18 cellular contexts compared by ENCODE assay signal in genomic region chr9:84804948-84805694, GRCh38.
DNase-seq lines count a peak whose midpoint lies in the region; ATAC-seq and TF ChIP-seq lines count a peak whose summit lies in the region.
"Had no signal": no experiment of that assay in that cellular context is flagged by ENCODE, and none has a peak within 500 bp of the region (broad histone marks: within the 10 kb centered on the region; RNA-seq: fewer than 3 reads in every experiment).

No MANE protein-coding gene starts in this region.

- no peaks in the 10 kb centered on the region for H3K79me2 ChIP-seq in fibroblast of lung (ENCODE audit: control insufficient read depth, insufficient read depth, low read length)
- H3K79me2 ChIP-seq in SK-N-SH (ENCODE audit: insufficient read depth) = no peaks in the 10 kb centered on the region

- H3K9ac ChIP-seq in fibroblast of lung (ENCODE audit: insufficient read depth, low read length) (no peak overlapping the region), SK-N-SH (no peak overlapping the region)

- DNase-seq in Right ventricle myocardium inferior (ENCODE audit: missing footprints) (no peak), heart left ventricle (no peak), fibroblast of lung (ENCODE audit: low read depth in 2 of 2) (no peak), mucosa of descending colon (no peak), aorta (no peak), dermis blood vessel endothelial cell (no peak), HK-2 (ENCODE audit: unreplicated experiment) (no peak), SK-N-SH (no peak)
- DNase-seq: 8988T, H9, Karpas-422, NCI-H1417, NCI-H2029, NCI-H2171 treated with DMSO at 0.1 percent for 48 hours, NCI-H82, Peyer's patch, SIG-M5 had no signal

- H3K27ac ChIP-seq in heart left ventricle (peak overlapping the region in 2 of 12 donors; percentile 9 to 27), fibroblast of lung (ENCODE audit: insufficient read depth, low read length) (no peak overlapping the region), aorta (ENCODE audit: low read depth in 1 of 2, low read length in 2 of 2) (no peak overlapping the region), SK-N-SH (ENCODE audit: low read depth in 2 of 2, low read length in 1 of 2) (no peak overlapping the region)
- H3K27ac ChIP-seq: C4-2B, Peyer's patch had no signal

- intact Hi-C loops in Right ventricle myocardium inferior (cut with DNase I) = no loop called here
- intact Hi-C loops in heart left ventricle (cut with DNase I) = loop anchor here in 3 of 10 donors (5.0 to 10.0 kb wide), 2 partner anchors 47 to 150 kb away; no protein-coding TSS in a partner anchor
- intact Hi-C loops in mucosa of descending colon (cut with DNase I, micrococcal nuclease) = no loop called here
- intact Hi-C loops in aorta (cut with DNase I) = no loop called here

- TF ChIP-seq RAD21 in SK-N-SH (IDR thresholded peaks at IDR 0.05; ENCODE audit: low read length) = no peak

- no peaks in the 10 kb centered on the region for H4K20me1 ChIP-seq in fibroblast of lung (ENCODE audit: control insufficient read depth, extremely low read depth, insufficient read depth, low read length)
- no peaks in the 10 kb centered on the region for H4K20me1 ChIP-seq in SK-N-SH (ENCODE audit: insufficient read depth)

- TF ChIP-seq POLR2A in heart left ventricle (IDR thresholded peaks at IDR 0.05) = no peak

- POLR2A ChIA-PET in SK-N-SH (lab: Yijun Ruan, JAX) = no interaction called here

- no peaks in the 10 kb centered on the region for H3K36me3 ChIP-seq in heart left ventricle
- H3K36me3 ChIP-seq in fibroblast of lung (ENCODE audit: control insufficient read depth, insufficient read depth, low read length) = no peaks in the 10 kb centered on the region
- H3K36me3 ChIP-seq in mucosa of descending colon (ENCODE audit: low read depth) = no peaks in the 10 kb centered on the region
- H3K36me3 ChIP-seq in aorta (ENCODE audit: control insufficient read depth in 1 of 2, insufficient read depth in 2 of 2, low read length in 1 of 2) = no peaks in the 10 kb centered on the region
- no peaks in the 10 kb centered on the region for H3K36me3 ChIP-seq in SK-N-SH (replicated peaks in 1 of 2; ENCODE audit: control insufficient read depth in 1 of 2, insufficient read depth in 2 of 2, low read length in 1 of 2)
- H3K36me3 ChIP-seq: Peyer's patch had no signal

- no peaks in the 10 kb centered on the region for H3F3A ChIP-seq in SK-N-SH (replicated peaks; ENCODE audit: insufficient read depth)

- no peak for TF ChIP-seq EP300 in SK-N-SH (IDR thresholded peaks at IDR 0.05; ENCODE audit: borderline replicate concordance in 1 of 2, low read depth in 1 of 2, low read length in 1 of 2)

- TF ChIP-seq CTCF in heart left ventricle (IDR thresholded peaks at IDR 0.05) = no peak
- TF ChIP-seq CTCF in fibroblast of lung (conservative IDR thresholded peaks at IDR 0.05 in 1 of 2, IDR thresholded peaks at IDR 0.05 in 1 of 2; ENCODE audit: low read depth in 1 of 2, low read length in 2 of 2) = no peak
- no peak for TF ChIP-seq CTCF in mucosa of descending colon (IDR thresholded peaks at IDR 0.05)
- TF ChIP-seq CTCF in SK-N-SH (IDR thresholded peaks at IDR 0.05) = no peak

- H3K9me2 ChIP-seq in SK-N-SH = no peaks in the 10 kb centered on the region

- H3K9me3 ChIP-seq in heart left ventricle = no peaks in the 10 kb centered on the region
- no peaks in the 10 kb centered on the region for H3K9me3 ChIP-seq in fibroblast of lung (ENCODE audit: control insufficient read depth, insufficient read depth, low read depth, low read length)
- no peaks in the 10 kb centered on the region for H3K9me3 ChIP-seq in mucosa of descending colon
- no peaks in the 10 kb centered on the region for H3K9me3 ChIP-seq in aorta (ENCODE audit: control insufficient read depth, low read length)
- H3K9me3 ChIP-seq in SK-N-SH = no peaks in the 10 kb centered on the region
- H3K9me3 ChIP-seq: Peyer's patch had no signal

- peak; percentile 83 for ATAC-seq in Right ventricle myocardium inferior
- ATAC-seq in heart left ventricle = no peak
- ATAC-seq in mucosa of descending colon = peak; percentile 49
- ATAC-seq in aorta (ENCODE audit: low FRiP score) = peak; percentile 53

- no peak overlapping the region for H2AFZ ChIP-seq in fibroblast of lung (ENCODE audit: low read length)
- H2AFZ ChIP-seq in SK-N-SH (ENCODE audit: low read depth) = no peak overlapping the region

- 51 to 60% (median 56%) methylated on average over 5 of the region's 5 CpGs for whole genome bisulfite sequencing in heart left ventricle, 4 donors
- WGBS in aorta, 2 donors = 16 to 21% methylated on average over 5 of the region's 5 CpGs
- WGBS in SK-N-SH (ENCODE audit: low lambda C conversion rate) = 25% methylated on average over 5 of the region's 5 CpGs

- H3K27me3 ChIP-seq in heart left ventricle (no peaks in the 10 kb centered on the region), fibroblast of lung (ENCODE audit: control insufficient read depth, insufficient read depth, low read length) (no peaks in the 10 kb centered on the region), aorta (ENCODE audit: control insufficient read depth in 1 of 2, insufficient read depth in 2 of 2, low read length in 1 of 2) (no peaks in the 10 kb centered on the region), SK-N-SH (ENCODE audit: insufficient read depth) (no peaks in the 10 kb centered on the region)
- H3K27me3 ChIP-seq: Peyer's patch had no signal

- H3K4me1 ChIP-seq in heart left ventricle (peaks cover 0 to 7% (median 0%) of the 10 kb centered on the region in 12 donors), fibroblast of lung (ENCODE audit: control insufficient read depth, extremely low read depth, insufficient read depth, low read length) (no peaks in the 10 kb centered on the region), mucosa of descending colon (ENCODE audit: low read depth) (peaks cover 7% of the 10 kb centered on the region), aorta (ENCODE audit: control insufficient read depth in 1 of 2, insufficient read depth in 2 of 2, low read length in 2 of 2) (no peaks in the 10 kb centered on the region), SK-N-SH (ENCODE audit: control insufficient read depth in 1 of 2, insufficient read depth in 2 of 2, low read depth in 1 of 2, low read length in 1 of 2) (peaks cover 0 to 2% of the 10 kb centered on the region in 2 experiments; a peak in 1 of 4 replicates)
- H3K4me1 ChIP-seq: Peyer's patch had no signal

- H3K4me3 ChIP-seq in heart left ventricle (peak overlapping the region in 3 of 12 donors; percentile 2 to 26 (median 4)), fibroblast of lung (replicated peaks in 1 of 4; ENCODE audit: control extremely low read depth in 1 of 4, insufficient read depth in 1 of 4, low read depth in 3 of 4, low read length in 4 of 4) (peak overlapping the region in 1 of 4 experiments; percentile 23), mucosa of descending colon (no peak overlapping the region), aorta (ENCODE audit: low read length in 2 of 2) (no peak overlapping the region), SK-N-SH (ENCODE audit: low read depth in 2 of 2, low read length in 1 of 2) (no peak overlapping the region)
- H3K4me3 ChIP-seq: Peyer's patch had no signal

- H3K4me2 ChIP-seq in fibroblast of lung (ENCODE audit: extremely low read depth, insufficient read depth, low read length) = peak overlapping the region; percentile 25
- no peak overlapping the region for H3K4me2 ChIP-seq in SK-N-SH

- CTCF ChIA-PET in SK-N-SH (lab: Yijun Ruan, JAX) = no interaction called here

TF ChIP-seq in SK-N-SH, 30 proteins besides CTCF, POLR2A, EP300 and RAD21:
- TF ChIP-seq RCOR1 (IDR thresholded peaks at IDR 0.05; ENCODE audit: low read length) (no peak), RFX5 (IDR thresholded peaks at IDR 0.05; ENCODE audit: low read length) (no peak), NRF1 (IDR thresholded peaks at IDR 0.05; ENCODE audit: low read depth, low read length) (no peak), FOSL2 (IDR thresholded peaks at IDR 0.05; ENCODE audit: borderline replicate concordance, low read depth) (no peak), FOXJ3 (CRISPR knock-in tag; IDR thresholded peaks at IDR 0.05) (no peak), SIN3A (IDR thresholded peaks at IDR 0.05; ENCODE audit: borderline replicate concordance, low read depth, low read length) (no peak), MEF2A (IDR thresholded peaks at IDR 0.05; ENCODE audit: borderline replicate concordance, low read depth) (no peak), TCF12 (IDR thresholded peaks at IDR 0.05) (no peak), GATA2 (CRISPR knock-in tag; IDR thresholded peaks at IDR 0.05) (no peak), TAF1 (IDR thresholded peaks at IDR 0.05; ENCODE audit: borderline replicate concordance, low read depth, low read length) (no peak), YY1 (IDR thresholded peaks at IDR 0.05; ENCODE audit: low read depth) (no peak), MXI1 (IDR thresholded peaks at IDR 0.05; ENCODE audit: low read depth, low read length) (no peak), TEAD4 (IDR thresholded peaks at IDR 0.05; ENCODE audit: borderline replicate concordance, insufficient read depth) (no peak), USF2 (IDR thresholded peaks at IDR 0.05; ENCODE audit: borderline replicate concordance, low read depth, low read length) (no peak), MAX (IDR thresholded peaks at IDR 0.05; ENCODE audit: low read depth) (no peak)

Comparison
In these comparisons a context has a peak if more than half of its experiments do, and no peak if none do; other contexts are left out.
1. ATAC-seq: peak in Right ventricle myocardium inferior (single experiment), mucosa of descending colon (single experiment) and aorta (single experiment); none in heart left ventricle (0 of 4).